Comparison of ENCODE assay signal across 9 cellular contexts in genomic region chr2:45909677-45910191, GRCh38.
DNase-seq lines count a peak whose midpoint lies in the region; ATAC-seq and TF ChIP-seq lines count a peak whose summit lies in the region.
"Had no signal": no experiment of that assay in that cellular context is flagged by ENCODE, and none has a peak within 500 bp of the region (broad histone marks: within the 10 kb centered on the region; RNA-seq: fewer than 3 reads in every experiment).

No MANE protein-coding gene starts in this region.

- 80 to 85% methylated on average over 5 of the region's 5 CpGs for WGBS in testis, 2 donors

- no TSS peak for BruUV-seq in Calu3 (replicated peaks; lab: Mats Ljungman, UMichigan)

- no peaks in the 10 kb centered on the region for H3K27me3 Mint-ChIP-seq in Calu3 (ENCODE audit: unreplicated experiment)
- no peaks in the 10 kb centered on the region for H3K27me3 Mint-ChIP-seq in activated CD4-positive, alpha-beta T cell treated with anti-CD3 and anti-CD28 coated beads, Interleukin-2, amount 10 ng/mL, durations not matched to agents 24 days and 14 days
- H3K27me3 Mint-ChIP-seq: T-cell had no signal

- peak overlapping the region; percentile 43 for H3K27ac Mint-ChIP-seq in Calu3 (ENCODE audit: unreplicated experiment)
- no peak overlapping the region for H3K27ac Mint-ChIP-seq in activated CD4-positive, alpha-beta T cell treated with anti-CD3 and anti-CD28 coated beads, Interleukin-2, amount 10 ng/mL, durations not matched to agents 24 days and 14 days
- H3K27ac Mint-ChIP-seq: T-cell had no signal

- CTCF ChIA-PET in Calu3 (lab: Charles Lee) = no interaction called here

- ATAC-seq in GM21367 (IDR thresholded peaks at IDR 0.05; ENCODE audit: unreplicated experiment) (peak; percentile 76), HG03565 (IDR thresholded peaks at IDR 0.05; ENCODE audit: unreplicated experiment) (peak; percentile 71), GM19324 (IDR thresholded peaks at IDR 0.05; ENCODE audit: low FRiP score, unreplicated experiment) (no peak)
- ATAC-seq: T-cell had no signal

- no peak for TF ChIP-seq POLR2A in testis (IDR thresholded peaks at IDR 0.05)

- no peaks in the 10 kb centered on the region for H3K9me3 ChIP-seq in testis

- H3K4me1 ChIP-seq in testis = no peaks in the 10 kb centered on the region

- H3K4me3 ChIP-seq in choroid plexus epithelial cell (ENCODE audit: low read depth, low read length) = no peak overlapping the region
- H3K4me3 ChIP-seq in testis = no peak overlapping the region

- no peaks in the 10 kb centered on the region for H3K36me3 Mint-ChIP-seq in Calu3 (ENCODE audit: insufficient read depth, unreplicated experiment)
- no peaks in the 10 kb centered on the region for H3K36me3 Mint-ChIP-seq in activated CD4-positive, alpha-beta T cell treated with anti-CD3 and anti-CD28 coated beads, Interleukin-2, amount 10 ng/mL, durations not matched to agents 24 days and 14 days (ENCODE audit: low read depth)
- H3K36me3 Mint-ChIP-seq: T-cell had no signal

- H3K36me3 ChIP-seq in testis (ENCODE audit: low read depth, missing control alignments) = no peaks in the 10 kb centered on the region

- H3K9me3 Mint-ChIP-seq in Calu3 (ENCODE audit: low read depth, unreplicated experiment) = peaks cover 3% of the 10 kb centered on the region
- peaks cover 3% of the 10 kb centered on the region for H3K9me3 Mint-ChIP-seq in activated CD4-positive, alpha-beta T cell treated with anti-CD3 and anti-CD28 coated beads, Interleukin-2, amount 10 ng/mL, durations not matched to agents 24 days and 14 days
- H3K9me3 Mint-ChIP-seq: T-cell had no signal

- intact Hi-C loops in Calu3 (cut with micrococcal nuclease; ENCODE audit: unreplicated experiment) = no loop called here
- intact Hi-C loops in activated CD4-positive, alpha-beta T cell treated with anti-CD3 and anti-CD28 coated beads, Interleukin-2, amount 10 ng/mL, durations not matched to agents 24 days and 14 days (cut with micrococcal nuclease) = no loop called here
- intact Hi-C loops in testis (cut with DNase I; ENCODE audit: low total_unique reads) = no loop called here

- no peaks in the 10 kb centered on the region for H3K27me3 ChIP-seq in testis

- H3K4me3 Mint-ChIP-seq in Calu3 (ENCODE audit: low read depth, unreplicated experiment) = no peak overlapping the region
- H3K4me3 Mint-ChIP-seq in activated CD4-positive, alpha-beta T cell treated with anti-CD3 and anti-CD28 coated beads, Interleukin-2, amount 10 ng/mL, durations not matched to agents 24 days and 14 days = no peak overlapping the region
- H3K4me3 Mint-ChIP-seq: T-cell had no signal

- DNase-seq in Calu3 = peak; percentile 55
- peak; percentile 10 for DNase-seq in choroid plexus epithelial cell (ENCODE audit: low read depth)
- no peak for DNase-seq in Kasumi-1 (lab: John Stamatoyannopoulos, UW)
- DNase-seq in activated CD4-positive, alpha-beta T cell treated with anti-CD3 and anti-CD28 coated beads, Interleukin-2, amount 10 ng/mL, durations not matched to agents 24 days and 14 days = no peak
- DNase-seq in testis = no peak

- no peak overlapping the region for H3K27ac ChIP-seq in testis

- peaks cover 23% of the 10 kb centered on the region for H3K4me1 Mint-ChIP-seq in Calu3 (ENCODE audit: low read depth, unreplicated experiment)
- peaks cover 3% of the 10 kb centered on the region for H3K4me1 Mint-ChIP-seq in activated CD4-positive, alpha-beta T cell treated with anti-CD3 and anti-CD28 coated beads, Interleukin-2, amount 10 ng/mL, durations not matched to agents 24 days and 14 days

- TF ChIP-seq CTCF in Calu3 (IDR thresholded peaks at IDR 0.05; ENCODE audit: unreplicated experiment) (no peak), choroid plexus epithelial cell (conservative IDR thresholded peaks at IDR 0.05; ENCODE audit: low read depth, low read length) (no peak), testis (IDR thresholded peaks at IDR 0.05) (no peak)

Comparison
In these comparisons a context has a peak if more than half of its experiments do, and no peak if none do; other contexts are left out.
1. DNase-seq: peak in Calu3 (single experiment) and choroid plexus epithelial cell (single experiment); none in Kasumi-1 (0 of 2), activated CD4-positive, alpha-beta T cell treated with anti-CD3 and anti-CD28 coated beads, Interleukin-2, amount 10 ng/mL, durations not matched to agents 24 days and 14 days (single experiment) and testis (single experiment).